7 cellular contexts compared by ENCODE assay signal in the genomic region with DNA sequence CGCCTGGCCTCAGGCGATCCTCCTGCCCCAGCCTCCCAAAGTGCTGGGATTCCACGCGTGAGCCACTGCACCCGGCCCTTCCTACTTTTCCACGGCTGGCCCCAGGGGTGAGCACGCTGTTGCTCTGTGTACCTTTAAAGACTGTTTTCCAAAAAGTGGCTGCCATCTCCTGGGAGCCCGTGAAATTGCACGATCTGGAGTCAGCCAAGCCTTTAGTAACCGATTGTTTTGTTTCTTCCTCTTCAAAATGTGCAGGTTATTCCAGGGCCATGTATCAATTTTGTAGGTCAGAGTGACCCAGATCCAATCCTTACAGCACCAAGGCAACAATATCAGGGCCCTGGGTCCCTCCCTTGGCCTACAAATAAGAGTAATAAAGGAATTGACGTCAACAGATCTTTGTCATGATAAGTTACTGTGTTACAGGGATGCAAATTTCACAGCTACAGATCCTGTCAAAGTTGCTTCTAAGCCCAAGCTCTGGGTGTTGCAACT.
DNase-seq lines count a peak whose midpoint lies in the region; ATAC-seq and TF ChIP-seq lines count a peak whose summit lies in the region.

No MANE protein-coding gene starts in this region.

- ATAC-seq in GM21786 (IDR thresholded peaks at IDR 0.05; ENCODE audit: unreplicated experiment) (peak; percentile 69), left colon (peak; percentile 86), thoracic aorta (ENCODE audit: insufficient number of reproducible peaks, low FRiP score, low read depth) (peak; percentile 63)

- intact Hi-C loops in left colon (cut with DNase I, micrococcal nuclease) = loop anchor here in 1 of 2 donors (5.0 kb wide), 1 partner anchor 289 kb away; no protein-coding TSS in a partner anchor

- no peak overlapping the region for H3K27ac ChIP-seq in thoracic aorta

- H3K9me3 ChIP-seq in MG63 (no peaks in the 10 kb centered on the region), thoracic aorta (no peaks in the 10 kb centered on the region)

- peak; percentile 28 for DNase-seq in GM04504 (ENCODE audit: low read depth)
- peak; percentile 25 for DNase-seq in MG63
- peak; percentile 80 for DNase-seq in SHP77 treated with DMSO at 0.1 percent for 48 hours (lab: John Stamatoyannopoulos, UW)
- DNase-seq in cerebellar cortex (ENCODE audit: low spot score) = peak; percentile 37
- DNase-seq in left colon = peak; percentile 45 to 48
- no peak for DNase-seq in thoracic aorta (ENCODE audit: low spot score)

- no peaks in the 10 kb centered on the region for H3K4me1 ChIP-seq in thoracic aorta (ENCODE audit: control insufficient read depth in 1 of 2, low read depth in 2 of 2)

- no peak overlapping the region for H3K4me3 ChIP-seq in MG63
- no peak overlapping the region for H3K4me3 ChIP-seq in thoracic aorta

- TF ChIP-seq CTCF in thoracic aorta (IDR thresholded peaks at IDR 0.05) = peak; percentile 47

- no peaks in the 10 kb centered on the region for H3K27me3 ChIP-seq in MG63
- H3K27me3 ChIP-seq in thoracic aorta (replicated peaks; ENCODE audit: insufficient read depth) = no peaks in the 10 kb centered on the region

- H3K36me3 ChIP-seq in MG63 = no peaks in the 10 kb centered on the region
- H3K36me3 ChIP-seq in thoracic aorta = no peaks in the 10 kb centered on the region
